8 cellular contexts compared by ENCODE assay signal in genomic region chr14:77761205-77761931, GRCh38. TPM values are rescaled to one million over a fixed set of nuclear protein-coding genes. Genes with fewer than 3 reads are reported as not detected.
A peak's percentile ranks its signal among the peaks of the same experiment; 100 is the strongest.
DNase-seq lines count a peak whose midpoint lies in the region; ATAC-seq and TF ChIP-seq lines count a peak whose summit lies in the region.

No MANE protein-coding gene starts in this region.

- no peaks in the 10 kb centered on the region for H3K9me3 Mint-ChIP-seq in activated naive CD4-positive, alpha-beta T cell treated with anti-CD3 and anti-CD28 coated beads, Interleukin-2, amount 50 U/mL, for 72 hours

- H3K23ac ChIP-seq in neuronal stem cell (ENCODE audit: low read depth, low read length, poor library complexity): no peak overlapping the region

- peaks cover 10% of the 10 kb centered on the region for H3K79me1 ChIP-seq in neuronal stem cell (ENCODE audit: low read depth, low read length)

- no peak overlapping the region for H4K91ac ChIP-seq in neuronal stem cell (ENCODE audit: low read depth, low read length, poor library complexity)

- peaks cover 18 to 20% of the 10 kb centered on the region in 2 donors for H3K36me3 Mint-ChIP-seq in activated naive CD4-positive, alpha-beta T cell treated with anti-CD3 and anti-CD28 coated beads, Interleukin-2, amount 50 U/mL, for 72 hours

- H2BK5ac ChIP-seq in neuronal stem cell (ENCODE audit: low read length): no peak overlapping the region

- no peak overlapping the region for H3K4ac ChIP-seq in neuronal stem cell (ENCODE audit: low read length)

- no peak overlapping the region for H2BK15ac ChIP-seq in neuronal stem cell (ENCODE audit: low read length)

- no peaks in the 10 kb centered on the region for H3K27me3 ChIP-seq in neuronal stem cell (ENCODE audit: control insufficient read depth in 3 of 3, insufficient read depth in 3 of 3, low read depth in 1 of 3, low read length in 3 of 3)

- no peak overlapping the region for H3K18ac ChIP-seq in neuronal stem cell (ENCODE audit: low read length)

- no peak overlapping the region for H2AK5ac ChIP-seq in neuronal stem cell (ENCODE audit: low read depth, low read length)

- peak overlapping the region; percentile 61 for H3K4me2 ChIP-seq in neuronal stem cell (ENCODE audit: insufficient read depth, low read length, poor library complexity, severe bottlenecking)

- H3K14ac ChIP-seq in neuronal stem cell (ENCODE audit: low read length): no peak overlapping the region

- H3K9ac ChIP-seq in neuronal stem cell (ENCODE audit: low read depth, low read length, poor library complexity): no peak overlapping the region

- DNase-seq in AG08395 (ENCODE audit: low spot score) (peak; percentile 47), GM12865 (ENCODE audit: low read depth) (peak; percentile 31), NCI-H2081 treated with DMSO at 0.1 percent for 48 hours (lab: John Stamatoyannopoulos, UW) (peak; percentile 79), glomerular visceral epithelial cell (ENCODE audit: extremely low spot score) (peak; percentile 28), neuronal stem cell (ENCODE audit: low spot score) (no peak), NAMALWA (ENCODE audit: low spot score) (no peak)
- peak in 1 of 2 donors; percentile 7 for DNase-seq in activated naive CD4-positive, alpha-beta T cell treated with anti-CD3 and anti-CD28 coated beads, Interleukin-2, amount 50 U/mL, for 72 hours (ENCODE audit: low spot score in 2 of 2)

- peak; percentile 20 for ATAC-seq in HG02852 (IDR thresholded peaks at IDR 0.05; ENCODE audit: unreplicated experiment)
- peak; percentile 14 to 28 for ATAC-seq in activated naive CD4-positive, alpha-beta T cell treated with anti-CD3 and anti-CD28 coated beads, Interleukin-2, amount 50 U/mL, for 72 hours

- peaks cover 4 to 11% of the 10 kb centered on the region in 2 donors for H3K4me1 ChIP-seq in neuronal stem cell (ENCODE audit: control insufficient read depth in 2 of 2, insufficient read depth in 1 of 2, low read depth in 1 of 2, low read length in 2 of 2)

- no peak overlapping the region for H2BK120ac ChIP-seq in neuronal stem cell (ENCODE audit: low read depth, low read length)

- no peaks in the 10 kb centered on the region for H3K9me3 ChIP-seq in neuronal stem cell (replicated peaks in 1 of 2; ENCODE audit: control insufficient read depth in 2 of 2, insufficient read depth in 1 of 2, low read depth in 1 of 2, low read length in 2 of 2)

- WGBS in neuronal stem cell (ENCODE audit: extremely low coverage in 2 of 2, insufficient read length in 2 of 2, insufficient replicate concordance in 1 of 2), 2 donors: no CpG with 5 or more reads among the region's 24 CpGs

- no peak overlapping the region for H2BK12ac ChIP-seq in neuronal stem cell (ENCODE audit: low read length)

- no peak overlapping the region for H4K8ac ChIP-seq in neuronal stem cell (ENCODE audit: low read depth, low read length)

- H3K4me3 ChIP-seq in GM12865 (ENCODE audit: low read depth, low read length): peak overlapping the region; percentile 66
- peak overlapping the region; percentile 75 to 100 for H3K4me3 ChIP-seq in neuronal stem cell (ENCODE audit: low read length in 2 of 2)

- peak overlapping the region; percentile 99 for H3K27ac Mint-ChIP-seq in activated naive CD4-positive, alpha-beta T cell treated with anti-CD3 and anti-CD28 coated beads, Interleukin-2, amount 50 U/mL, for 72 hours

- peak overlapping the region; percentile 28 for H3K27ac ChIP-seq in neuronal stem cell (replicated peaks; ENCODE audit: low read length)

- TF ChIP-seq CTCF in GM12865 (IDR thresholded peaks at IDR 0.05; ENCODE audit: insufficient read depth, low read depth, low read length, missing control alignments): peak; percentile 16

- H3K36me3 ChIP-seq in neuronal stem cell (replicated peaks in 1 of 2; ENCODE audit: control insufficient read depth in 2 of 2, insufficient read depth in 2 of 2, low read length in 2 of 2): peaks cover 3 to 26% of the 10 kb centered on the region in 2 donors

- H2AFZ ChIP-seq in neuronal stem cell (ENCODE audit: low read length): peak overlapping the region; percentile 92

RNA-seq across cellular contexts. Expression of gene SNW1, which starts 0.4 kb away (rescaled TPM):
- 100 to 1,000 TPM; 105 to 142 TPM for total RNA-seq in activated naive CD4-positive, alpha-beta T cell treated with anti-CD3 and anti-CD28 coated beads, Interleukin-2, amount 50 U/mL, for 72 hours
- 97.7 TPM for polyA plus RNA-seq in neuronal stem cell (2013, experiment 1 of 2)
- polyA plus RNA-seq in neuronal stem cell (2013, experiment 2 of 2): 106 TPM

RNA-seq across cellular contexts. Expression of gene ADCK1, which starts 38.5 kb away (rescaled TPM):
- 1 to 10 TPM; 2.4 to 2.8 TPM for total RNA-seq in activated naive CD4-positive, alpha-beta T cell treated with anti-CD3 and anti-CD28 coated beads, Interleukin-2, amount 50 U/mL, for 72 hours
- polyA plus RNA-seq in neuronal stem cell (2013, experiment 1 of 2): 6.4 TPM
- 6.5 TPM for polyA plus RNA-seq in neuronal stem cell (2013, experiment 2 of 2)

RNA-seq across cellular contexts. Expression of gene SLIRP, which starts 53.5 kb away (rescaled TPM):
- total RNA-seq in activated naive CD4-positive, alpha-beta T cell treated with anti-CD3 and anti-CD28 coated beads, Interleukin-2, amount 50 U/mL, for 72 hours: 100 to 1,000 TPM in 1 of 2 donors, 10 to 100 TPM in 1; 45.9 to 123 TPM
- 375 TPM for polyA plus RNA-seq in neuronal stem cell (2013, experiment 1 of 2)
- 379 TPM for polyA plus RNA-seq in neuronal stem cell (2013, experiment 2 of 2)

RNA-seq across cellular contexts. Expression of gene ALKBH1, which starts 53.5 kb away (rescaled TPM):
- 10 to 100 TPM; 16.6 to 17.2 TPM for total RNA-seq in activated naive CD4-positive, alpha-beta T cell treated with anti-CD3 and anti-CD28 coated beads, Interleukin-2, amount 50 U/mL, for 72 hours
- 7.8 TPM for polyA plus RNA-seq in neuronal stem cell (2013, experiment 1 of 2)
- polyA plus RNA-seq in neuronal stem cell (2013, experiment 2 of 2): 8.5 TPM

Comparison
In these comparisons a context has a peak if more than half of its experiments do, and no peak if none do; other contexts are left out.
1. DNase-seq: peak in AG08395 (single experiment), GM12865 (single experiment), NCI-H2081 treated with DMSO at 0.1 percent for 48 hours (single experiment) and glomerular visceral epithelial cell (single experiment); none in neuronal stem cell (single experiment) and NAMALWA (single experiment).